In the genomic region with DNA sequence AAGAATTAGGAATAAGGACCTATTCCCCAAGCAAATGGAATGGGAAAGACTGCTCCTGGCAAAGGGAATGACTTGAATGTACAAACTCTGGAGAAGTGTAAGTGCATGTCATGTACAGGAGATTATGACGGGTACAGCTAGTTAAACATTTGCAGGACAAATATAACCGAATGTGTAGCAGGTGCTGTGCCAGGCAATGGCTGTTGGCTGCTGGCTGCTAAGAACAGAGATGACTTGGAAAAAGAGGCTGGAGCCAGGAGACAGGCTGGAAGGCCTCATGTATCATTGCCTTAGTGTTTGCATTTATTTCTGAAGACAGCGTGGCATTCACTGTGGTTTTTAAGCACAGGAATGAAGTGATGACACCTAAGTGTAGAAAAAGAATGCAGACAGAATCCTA, we compare ENCODE assay signal across 18 cellular contexts.
A peak's percentile ranks its signal among the peaks of the same experiment; 100 is the strongest.
DNase-seq lines count a peak whose midpoint lies in the region; ATAC-seq and TF ChIP-seq lines count a peak whose summit lies in the region.
"Had no signal": no experiment of that assay in that cellular context is flagged by ENCODE, and none has a peak within 500 bp of the region (broad histone marks: within the 10 kb centered on the region; RNA-seq: fewer than 3 reads in every experiment).

No MANE protein-coding gene starts in this region.

- peak; percentile 83 for DNase-seq in G401 (ENCODE audit: low spot score)
- DNase-seq in left colon: no peak
- peak; percentile 68 for DNase-seq in superior temporal gyrus (ENCODE audit: extremely low spot score)
- no peak for DNase-seq in CD14-positive monocyte (ENCODE audit: low spot score)
- DNase-seq: ACHN; AML-193; Calu3; CD4-positive, alpha-beta T cell; DMS79; HCEC 1CT; NCI-H187; NCI-H446; NCI-H69; RPMI8226 had no signal

- H3K27ac Mint-ChIP-seq in CD14-positive monocyte: no peak overlapping the region
- H3K27ac Mint-ChIP-seq: CD4-positive, alpha-beta T cell had no signal

- H3K36me3 Mint-ChIP-seq in CD14-positive monocyte: no peaks in the 10 kb centered on the region

- no peak for TF ChIP-seq CTCF in VCaP (conservative IDR thresholded peaks at IDR 0.05)
- TF ChIP-seq CTCF in CD14-positive monocyte (IDR thresholded peaks at IDR 0.05): no peak

- ATAC-seq in left colon (peak; percentile 95), GM21526 (IDR thresholded peaks at IDR 0.05; ENCODE audit: low FRiP score, unreplicated experiment) (no peak), HG02970 (IDR thresholded peaks at IDR 0.05; ENCODE audit: low FRiP score, unreplicated experiment) (no peak)

- in situ Hi-C loops in G401 (cut with HindIII; ENCODE audit: low sequenced_read_pairs): no loop called here

- no peak overlapping the region for H3K4me3 Mint-ChIP-seq in CD14-positive monocyte
- H3K4me3 Mint-ChIP-seq: CD4-positive, alpha-beta T cell had no signal

- H3K27me3 Mint-ChIP-seq in CD14-positive monocyte (ENCODE audit: low read depth in 3 of 3): peaks cover 4 to 7% (median 7%) of the 10 kb centered on the region in 3 donors

- H3K9me3 Mint-ChIP-seq in CD14-positive monocyte: peaks cover 0 to 4% (median 1%) of the 10 kb centered on the region in 7 donors
- H3K9me3 Mint-ChIP-seq: CD4-positive, alpha-beta T cell had no signal

- no peaks in the 10 kb centered on the region for H3K4me1 Mint-ChIP-seq in CD14-positive monocyte

- peak overlapping the region; percentile 36 for H3K27ac ChIP-seq in VCaP
- H3K27ac ChIP-seq: SJSA1 had no signal

- intact Hi-C loops in left colon (cut with DNase I, micrococcal nuclease) (no loop called here), CD14-positive monocyte (cut with micrococcal nuclease) (no loop called here)

Comparison
In these comparisons a context has a peak if more than half of its experiments do, and no peak if none do; other contexts are left out.
1. DNase-seq: peak in G401 (single experiment) and superior temporal gyrus (single experiment); none in left colon (0 of 2) and CD14-positive monocyte (single experiment).